ENCODE assay signal across 1 cellular context in the genomic region with DNA sequence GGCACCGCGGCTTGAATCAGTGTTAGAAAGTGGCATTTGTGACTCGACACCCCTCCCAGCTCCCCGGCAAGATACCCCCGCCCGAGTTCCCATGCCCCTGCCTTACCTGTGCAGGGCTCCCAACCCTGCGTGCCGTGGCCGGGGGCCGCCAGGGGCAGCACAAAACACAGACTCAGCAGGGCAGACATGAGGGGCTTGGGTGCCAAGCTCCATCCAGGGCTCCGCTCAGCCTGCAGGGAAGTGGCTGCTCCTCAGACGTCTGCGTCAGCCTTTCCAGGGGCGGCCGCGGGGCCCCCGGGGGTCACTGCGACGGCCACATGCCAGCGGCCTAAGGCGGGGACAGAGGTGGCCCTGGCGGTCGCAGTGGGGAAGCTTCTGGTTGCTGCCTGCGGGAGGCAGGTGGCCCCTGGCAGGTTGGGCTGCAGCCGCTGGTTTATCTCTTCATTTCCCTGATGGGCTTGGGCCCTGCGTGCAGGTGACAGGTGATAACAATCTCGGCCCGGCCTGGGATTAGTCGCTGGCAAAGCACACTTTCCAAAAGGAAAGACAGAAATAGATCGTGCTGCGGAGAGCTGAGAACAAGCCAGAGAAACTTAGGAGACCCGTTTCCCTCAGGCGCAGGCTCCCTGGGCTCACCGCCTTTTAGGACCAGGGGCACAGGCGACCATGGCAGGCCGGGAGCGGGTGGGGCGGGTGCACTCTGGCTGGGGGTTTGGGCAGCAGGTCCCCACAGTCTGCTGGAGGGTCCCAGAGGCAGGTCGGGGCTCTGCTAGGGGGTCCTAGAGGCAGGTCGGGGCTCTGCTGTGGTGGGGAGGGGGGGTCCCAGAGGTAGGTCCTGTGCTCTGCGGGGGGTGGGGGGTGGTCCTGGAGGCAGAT.
TF ChIP-seq lines count a peak whose summit lies in the region.

A gene (minus strand): TSS at position 246 of the 876 bp plus-strand sequence. CDS start 58 bp downstream, at position 188.

TF ChIP-seq in H1, 55 proteins besides CTCF, POLR2A, EP300 and RAD21 (continued from another document):
- no peak for TF ChIP-seq NANOG (IDR thresholded peaks at IDR 0.05; ENCODE audit: insufficient read depth, low read depth, low read length, poor library complexity, severe bottlenecking)
- TF ChIP-seq KDM5A (IDR thresholded peaks at IDR 0.05; ENCODE audit: low read length): no peak
- TF ChIP-seq HDAC6 (IDR thresholded peaks at IDR 0.05; ENCODE audit: low read depth, low read length): no peak
- TF ChIP-seq RNF2 (IDR thresholded peaks at IDR 0.05; ENCODE audit: borderline replicate concordance, low read depth, low read length, missing control alignments, poor library complexity, severe bottlenecking): peak; percentile 46
- no peak for TF ChIP-seq KDM1A (IDR thresholded peaks at IDR 0.05; ENCODE audit: borderline replicate concordance, low read length)
- TF ChIP-seq TBP (IDR thresholded peaks at IDR 0.05; ENCODE audit: low read depth, low read length): no peak
- TF ChIP-seq, protein P1, sequence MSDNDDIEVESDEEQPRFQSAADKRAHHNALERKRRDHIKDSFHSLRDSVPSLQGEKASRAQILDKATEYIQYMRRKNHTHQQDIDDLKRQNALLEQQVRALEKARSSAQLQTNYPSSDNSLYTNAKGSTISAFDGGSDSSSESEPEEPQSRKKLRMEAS (IDR thresholded peaks at IDR 0.05): no peak
- TF ChIP-seq POLR2AphosphoS5 (IDR thresholded peaks at IDR 0.05; ENCODE audit: low read depth, low read length): no peak
- no peak for TF ChIP-seq JUND (IDR thresholded peaks at IDR 0.05; ENCODE audit: low read length)
TF ChIP-seq in H1: peak in this region for 5.
